In the genomic region with DNA sequence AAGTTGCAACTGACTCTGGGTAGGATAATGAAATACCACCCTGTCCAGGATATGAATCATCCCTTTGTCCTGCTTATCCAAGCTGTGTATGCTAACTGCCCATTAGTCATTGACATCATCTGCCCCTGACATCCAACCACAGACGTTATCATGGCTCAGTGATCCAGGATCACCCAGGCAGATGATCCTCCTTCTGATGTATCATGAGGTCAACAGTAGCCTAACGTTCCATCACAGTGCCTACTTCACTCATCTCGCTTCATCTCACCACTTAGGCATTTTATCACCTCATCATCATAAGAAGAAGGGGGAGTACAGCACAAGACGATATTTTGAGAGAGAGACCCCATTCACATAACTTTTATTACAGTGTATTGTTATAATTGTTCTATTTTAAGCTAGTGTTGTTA, we compare ENCODE assay signal across 10 cellular contexts. TPM values are rescaled to one million over a fixed set of nuclear protein-coding genes. Genes with fewer than 3 reads are reported as not detected.
DNase-seq lines count a peak whose midpoint lies in the region; ATAC-seq and TF ChIP-seq lines count a peak whose summit lies in the region.
"Had no signal": no experiment of that assay in that cellular context is flagged by ENCODE, and none has a peak within 500 bp of the region (broad histone marks: within the 10 kb centered on the region; RNA-seq: fewer than 3 reads in every experiment).

No MANE protein-coding gene starts in this region.

- CTCF ChIA-PET in HEK293T (lab: Yijun Ruan, JAX), result no interaction called here

- POLR2A ChIA-PET in HEK293T (lab: Yijun Ruan, JAX), result no interaction called here

- no peak for ATAC-seq in GM18870 (IDR thresholded peaks at IDR 0.05; ENCODE audit: unreplicated experiment)
- ATAC-seq in HG02588 (IDR thresholded peaks at IDR 0.05; ENCODE audit: unreplicated experiment), result no peak
- ATAC-seq: activated CD8-positive, alpha-beta T cell treated with anti-CD3 and anti-CD28 coated beads for 36 hours had no signal

- H3K4me3 ChIP-seq in AG10803 (ENCODE audit: low read length) (no peak overlapping the region), kidney epithelial cell (ENCODE audit: low read depth, low read length) (no peak overlapping the region)
- H3K4me3 ChIP-seq: coronary artery had no signal

- TF ChIP-seq CTCF in AG10803 (conservative IDR thresholded peaks at IDR 0.05; ENCODE audit: low read length) (no peak), kidney epithelial cell (IDR thresholded peaks at IDR 0.05; ENCODE audit: insufficient read depth, low read length, poor library complexity, severe bottlenecking) (no peak)

- DNase-seq in AG10803 (ENCODE audit: low read depth) (peak; percentile 90), M059J (ENCODE audit: low read depth) (peak; percentile 100), amniotic epithelial cell (ENCODE audit: low read depth) (peak; percentile 100), kidney epithelial cell (ENCODE audit: low read depth) (peak; percentile 100), HEK293T (ENCODE audit: extremely low spot score) (no peak), KG1 (lab: John Stamatoyannopoulos, UW) (no peak)
- DNase-seq: activated CD8-positive, alpha-beta T cell treated with anti-CD3 and anti-CD28 coated beads for 36 hours had no signal

- no peaks in the 10 kb centered on the region for H3K36me3 ChIP-seq in kidney epithelial cell (ENCODE audit: control insufficient read depth, insufficient read depth, low read length)

- H3K27me3 ChIP-seq in kidney epithelial cell (ENCODE audit: control insufficient read depth, insufficient read depth, low read length), result no peaks in the 10 kb centered on the region

TF ChIP-seq in HEK293T, 16 proteins besides CTCF, POLR2A, EP300 and RAD21:
- TF ChIP-seq ZNF384 (IDR thresholded peaks at IDR 0.05), result no peak
- TF ChIP-seq, protein P1, sequence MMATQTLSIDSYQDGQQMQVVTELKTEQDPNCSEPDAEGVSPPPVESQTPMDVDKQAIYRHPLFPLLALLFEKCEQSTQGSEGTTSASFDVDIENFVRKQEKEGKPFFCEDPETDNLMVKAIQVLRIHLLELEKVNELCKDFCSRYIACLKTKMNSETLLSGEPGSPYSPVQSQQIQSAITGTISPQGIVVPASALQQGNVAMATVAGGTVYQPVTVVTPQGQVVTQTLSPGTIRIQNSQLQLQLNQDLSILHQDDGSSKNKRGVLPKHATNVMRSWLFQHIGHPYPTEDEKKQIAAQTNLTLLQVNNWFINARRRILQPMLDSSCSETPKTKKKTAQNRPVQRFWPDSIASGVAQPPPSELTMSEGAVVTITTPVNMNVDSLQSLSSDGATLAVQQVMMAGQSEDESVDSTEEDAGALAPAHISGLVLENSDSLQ (IDR thresholded peaks at IDR 0.05), result no peak
- TF ChIP-seq FOXM1 (IDR thresholded peaks at IDR 0.05; ENCODE audit: borderline replicate concordance), result no peak
- TF ChIP-seq FOXA1 (IDR thresholded peaks at IDR 0.05), result no peak
- no peak for TF ChIP-seq SP1 (IDR thresholded peaks at IDR 0.05)

RNA-seq across cellular contexts. Expression of gene BTN3A2, which starts 13.4 kb away (rescaled TPM):
- total RNA-seq in M059J (2014; rRNA removed; shearing (Covaris generic)), result 55.2 and 56.8 TPM in 2 replicates
- 8.0 and 22.3 TPM in 2 replicates for total RNA-seq in kidney epithelial cell

RNA-seq across cellular contexts. Expression of gene BTN2A2, which starts 31.4 kb away (rescaled TPM):
- 25.1 and 26.0 TPM in 2 replicates for total RNA-seq in M059J (2014; rRNA removed; shearing (Covaris generic))
- total RNA-seq in kidney epithelial cell, result 12.7 and 14.6 TPM in 2 replicates

RNA-seq across cellular contexts. Expression of gene BTN3A1, which starts 50.5 kb away (rescaled TPM):
- total RNA-seq in M059J (2014; rRNA removed; shearing (Covaris generic)), result 72.0 and 72.7 TPM in 2 replicates
- total RNA-seq in kidney epithelial cell, result 10.5 and 11.7 TPM in 2 replicates

Comparison
In these comparisons a context has a peak if more than half of its experiments do, and no peak if none do; other contexts are left out.
1. DNase-seq: peak in AG10803 (single experiment), M059J (single experiment), amniotic epithelial cell (single experiment) and kidney epithelial cell (single experiment); none in HEK293T (single experiment) and KG1 (single experiment).